In the genomic region with DNA sequence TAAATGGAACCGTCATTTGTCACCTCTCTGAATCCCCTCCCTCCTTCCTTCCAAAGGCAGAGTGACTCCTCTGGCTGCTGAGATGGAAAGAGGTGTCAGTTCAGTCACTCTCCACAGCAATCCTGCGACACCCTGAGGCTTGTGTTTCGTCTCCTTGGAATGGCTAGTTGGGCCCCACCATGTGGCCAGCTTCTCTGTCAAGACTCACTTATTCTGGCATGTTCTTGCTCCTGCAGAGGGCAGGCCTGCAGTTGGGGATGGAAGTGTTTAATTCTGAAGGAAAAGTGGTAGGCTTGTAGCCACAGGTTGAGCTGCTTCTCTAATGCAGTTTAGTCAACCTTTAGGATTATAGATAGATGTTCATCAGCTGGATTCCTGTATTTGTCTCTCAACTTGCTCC, we compare ENCODE assay signal across 13 cellular contexts.
DNase-seq lines count a peak whose midpoint lies in the region; ATAC-seq, FAIRE-seq and TF ChIP-seq lines count a peak whose summit lies in the region.
"Had no signal": no experiment of that assay in that cellular context is flagged by ENCODE, and none has a peak within 500 bp of the region (broad histone marks: within the 10 kb centered on the region; RNA-seq: fewer than 3 reads in every experiment).

No MANE protein-coding gene starts in this region.

- no peak overlapping the region for H2AK9ac ChIP-seq in IMR-90 (replicated peaks; ENCODE audit: low read depth, low read length, poor library complexity)

- H3K9me3 ChIP-seq in AG04450 (ENCODE audit: control insufficient read depth, insufficient read depth, low read length) = no peaks in the 10 kb centered on the region
- H3K9me3 ChIP-seq in IMR-90 (ENCODE audit: control insufficient read depth, insufficient read depth, low read length) = no peaks in the 10 kb centered on the region
- no peaks in the 10 kb centered on the region for H3K9me3 ChIP-seq in CD4-positive, alpha-beta memory T cell (ENCODE audit: control insufficient read depth in 1 of 2, low read length in 2 of 2)
- H3K9me3 ChIP-seq: psoas muscle, SJCRH30 had no signal

- peak; percentile 34; the same call in 1 of the 2 replicates for TF ChIP-seq CTCF in AG04450 (IDR thresholded peaks at IDR 0.05; ENCODE audit: low read depth, low read length)
- TF ChIP-seq CTCF in IMR-90 (conservative IDR thresholded peaks at IDR 0.05; ENCODE audit: low read depth, low read length) = no peak

- TF ChIP-seq POLR2A in IMR-90 (IDR thresholded peaks at IDR 0.05; ENCODE audit: low read depth, low read length) = no peak

- H3K9ac ChIP-seq in IMR-90 (ENCODE audit: low read depth, low read length) = no peak overlapping the region

- H4K20me1 ChIP-seq in IMR-90 (ENCODE audit: insufficient read depth, low read length) = no peaks in the 10 kb centered on the region

- H2BK5ac ChIP-seq in IMR-90 (ENCODE audit: low read depth, low read length, poor library complexity, severe bottlenecking) = no peak overlapping the region

- no peaks in the 10 kb centered on the region for H3K4me1 Mint-ChIP-seq in CD4-positive, alpha-beta memory T cell

- no peak overlapping the region for H2AK5ac ChIP-seq in IMR-90 (ENCODE audit: low read depth, low read length)

- no peak overlapping the region for H2BK120ac ChIP-seq in IMR-90 (ENCODE audit: low read depth, low read length)

- dilution Hi-C loops in IMR-90 (cut with HindIII; ENCODE audit: low sequenced_read_pairs, unreplicated experiment) = no loop called here

- no peak overlapping the region for H3K4me2 ChIP-seq in IMR-90 (ENCODE audit: low read depth, low read length)

- FAIRE-seq in endometrium (lab: Jason Lieb, UNC) = peak; percentile 45

- no peak overlapping the region for H3K27ac Mint-ChIP-seq in CD4-positive, alpha-beta memory T cell

- BruUV-seq in IMR-90 (replicated peaks; lab: Mats Ljungman, UMichigan) = no TSS peak

- no peak overlapping the region for H3K23ac ChIP-seq in IMR-90 (ENCODE audit: low read depth, low read length)

- no peak for DNase-seq in AG04450 (ENCODE audit: low read depth, low spot score)
- DNase-seq in IMR-90 = peak; percentile 34
- peak in 1 of 2 donors; percentile 21 for DNase-seq in left colon
- DNase-seq in CD1c-positive myeloid dendritic cell (ENCODE audit: extremely low spot score) = no peak
- no peak for DNase-seq in CD4-positive, alpha-beta memory T cell
- DNase-seq in NCI-H1105 (lab: John Stamatoyannopoulos, UW) = no peak
- DNase-seq: caudate nucleus, NCI-H1930, psoas muscle had no signal

- H3K9me3 Mint-ChIP-seq in CD4-positive, alpha-beta memory T cell = peaks cover 0 to 1% (median 0%) of the 10 kb centered on the region in 8 donors

- H3K27me3 Mint-ChIP-seq in CD4-positive, alpha-beta memory T cell = peaks cover 0 to 2% of the 10 kb centered on the region in 2 donors

- H3K4ac ChIP-seq in IMR-90 (ENCODE audit: low read depth, low read length) = no peak overlapping the region

- POLR2A ChIA-PET in AG04450 (lab: Yijun Ruan, JAX) (no interaction called here), IMR-90 (lab: Charles Lee; ENCODE audit: unreplicated experiment) (no interaction called here)
- POLR2A ChIA-PET in CD4-positive, alpha-beta memory T cell (lab: Charles Lee; ENCODE audit: partially characterized antibody) = no interaction called here

- H3K27me3 ChIP-seq in AG04450 (ENCODE audit: control insufficient read depth, insufficient read depth, low read length) = no peaks in the 10 kb centered on the region
- no peaks in the 10 kb centered on the region for H3K27me3 ChIP-seq in IMR-90 (ENCODE audit: control insufficient read depth, insufficient read depth, low read length)
- H3K27me3 ChIP-seq in CD4-positive, alpha-beta memory T cell (ENCODE audit: insufficient read depth, low read length) = no peaks in the 10 kb centered on the region
- H3K27me3 ChIP-seq: SJCRH30 had no signal

- H3K36me3 ChIP-seq in IMR-90 (ENCODE audit: control insufficient read depth, insufficient read depth, low read length) = no peaks in the 10 kb centered on the region
- H3K36me3 ChIP-seq in CD4-positive, alpha-beta memory T cell (ENCODE audit: insufficient read depth, low read length) = no peaks in the 10 kb centered on the region
- H3K36me3 ChIP-seq: SJCRH30 had no signal

- no peak overlapping the region for H2BK15ac ChIP-seq in IMR-90 (ENCODE audit: low read depth, low read length)

- intact Hi-C loops in IMR-90 (cut with micrococcal nuclease) = loop anchor here (10.0 kb wide), 1 partner anchor 477 kb away; no protein-coding TSS in a partner anchor
- intact Hi-C loops in left colon (cut with DNase I, micrococcal nuclease) = no loop called here
- intact Hi-C loops in CD4-positive, alpha-beta memory T cell (cut with micrococcal nuclease) = no loop called here

- H3K14ac ChIP-seq in IMR-90 (replicated peaks; ENCODE audit: low read depth, low read length) = no peak overlapping the region

- H4K5ac ChIP-seq in IMR-90 (ENCODE audit: low read depth, low read length) = no peak overlapping the region

- in situ Hi-C loops in IMR-90 (cut with MboI; ENCODE audit: low sequenced_read_pairs) = no loop called here

- H3K79me1 ChIP-seq in IMR-90 (ENCODE audit: low read depth in 1 of 2, low read length in 2 of 2) = no peaks in the 10 kb centered on the region

- no peak overlapping the region for H3K4me3 Mint-ChIP-seq in CD4-positive, alpha-beta memory T cell

- no peaks in the 10 kb centered on the region for H3K4me1 ChIP-seq in IMR-90 (ENCODE audit: control insufficient read depth, insufficient read depth, low read length)
- no peaks in the 10 kb centered on the region for H3K4me1 ChIP-seq in CD4-positive, alpha-beta memory T cell (ENCODE audit: insufficient read depth, low read length)
- H3K4me1 ChIP-seq: psoas muscle, SJCRH30 had no signal

- H3K36me3 Mint-ChIP-seq in CD4-positive, alpha-beta memory T cell = no peaks in the 10 kb centered on the region

- ATAC-seq in IMR-90 (ENCODE audit: low read depth) (peak; percentile 57), left colon (peak; percentile 73), GM21526 (IDR thresholded peaks at IDR 0.05; ENCODE audit: low FRiP score, unreplicated experiment) (no peak)

- H4K8ac ChIP-seq in IMR-90 (ENCODE audit: low read depth in 2 of 2, low read length in 2 of 2) = no peak overlapping the region

- H2AFZ ChIP-seq in IMR-90 (replicated peaks; ENCODE audit: low read length, poor library complexity) = no peak overlapping the region

- H3K18ac ChIP-seq in IMR-90 (ENCODE audit: low read depth, low read length) = no peak overlapping the region

- CTCF ChIA-PET in AG04450 (lab: Charles Lee) = no interaction called here
- CTCF ChIA-PET in IMR-90 (lab: Yijun Ruan, JAX) = no interaction called here
- CTCF ChIA-PET in CD4-positive, alpha-beta memory T cell (lab: Charles Lee; ENCODE audit: partially characterized antibody) = no interaction called here

- H2BK20ac ChIP-seq in IMR-90 (ENCODE audit: low read depth, low read length) = no peak overlapping the region

- H3K27ac ChIP-seq in AG04450 (ENCODE audit: low read depth, low read length) (no peak overlapping the region), IMR-90 (ENCODE audit: insufficient read depth, low read length) (no peak overlapping the region)
- no peak overlapping the region for H3K27ac ChIP-seq in CD4-positive, alpha-beta memory T cell (ENCODE audit: low read depth, low read length)
- H3K27ac ChIP-seq: HL-60, psoas muscle, SJCRH30 had no signal

- no peaks in the 10 kb centered on the region for H3K9me1 ChIP-seq in IMR-90 (ENCODE audit: insufficient read depth, low read length)

- no peak for TF ChIP-seq RAD21 in IMR-90 (IDR thresholded peaks at IDR 0.05; ENCODE audit: low read length)

- H3K56ac ChIP-seq in IMR-90 (ENCODE audit: extremely low read depth, insufficient read depth, low read length) = no peak overlapping the region

- H3K4me3 ChIP-seq in AG04450 (ENCODE audit: low read depth, low read length) (no peak overlapping the region), IMR-90 (ENCODE audit: insufficient read depth, low read depth, low read length) (no peak overlapping the region)
- no peak overlapping the region for H3K4me3 ChIP-seq in CD4-positive, alpha-beta memory T cell (ENCODE audit: low read length in 2 of 2)
- H3K4me3 ChIP-seq: psoas muscle, SJCRH30 had no signal

- no peak overlapping the region for H4K91ac ChIP-seq in IMR-90 (ENCODE audit: insufficient read depth, low read depth, low read length)

- WGBS in IMR-90 (ENCODE audit: extremely low coverage in 2 of 2, insufficient read length in 1 of 2), 2 experiments = no CpG with 5 or more reads among the region's 3 CpGs

TF ChIP-seq in IMR-90, 13 proteins besides CTCF, POLR2A, EP300 and RAD21:
- TF ChIP-seq SMC3 (IDR thresholded peaks at IDR 0.05; ENCODE audit: low read depth, low read length) = no peak
- TF ChIP-seq, protein P1, sequence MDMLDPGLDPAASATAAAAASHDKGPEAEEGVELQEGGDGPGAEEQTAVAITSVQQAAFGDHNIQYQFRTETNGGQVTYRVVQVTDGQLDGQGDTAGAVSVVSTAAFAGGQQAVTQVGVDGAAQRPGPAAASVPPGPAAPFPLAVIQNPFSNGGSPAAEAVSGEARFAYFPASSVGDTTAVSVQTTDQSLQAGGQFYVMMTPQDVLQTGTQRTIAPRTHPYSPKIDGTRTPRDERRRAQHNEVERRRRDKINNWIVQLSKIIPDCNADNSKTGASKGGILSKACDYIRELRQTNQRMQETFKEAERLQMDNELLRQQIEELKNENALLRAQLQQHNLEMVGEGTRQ (IDR thresholded peaks at IDR 0.05; ENCODE audit: low read depth, low read length) = no peak
